1 cellular context compared by ENCODE assay signal in the genomic region with DNA sequence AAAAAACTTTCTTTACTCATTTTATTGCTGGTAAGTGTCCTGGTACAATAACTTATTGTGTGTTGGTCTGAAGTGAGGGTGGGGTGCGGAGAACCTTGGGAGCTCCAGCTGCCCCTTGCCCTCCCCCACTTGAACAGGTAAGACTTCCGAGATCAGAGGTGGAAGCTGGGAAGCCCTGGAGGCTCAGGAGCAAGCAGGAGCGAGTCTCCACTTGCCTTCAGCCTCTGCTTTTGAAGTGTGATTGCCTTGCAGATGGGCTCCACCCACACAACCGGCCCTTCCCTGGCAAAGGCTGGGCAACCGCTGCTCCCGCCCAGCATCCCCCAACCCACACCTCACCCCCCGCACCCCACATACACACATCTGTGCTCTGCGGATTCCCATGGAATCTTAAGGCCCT.
TF ChIP-seq lines count a peak whose summit lies in the region.

No MANE protein-coding gene starts in this region.

TF ChIP-seq in WTC11, 78 proteins besides CTCF, POLR2A, EP300 and RAD21 (continued from another document):
- TF ChIP-seq, protein P1, sequence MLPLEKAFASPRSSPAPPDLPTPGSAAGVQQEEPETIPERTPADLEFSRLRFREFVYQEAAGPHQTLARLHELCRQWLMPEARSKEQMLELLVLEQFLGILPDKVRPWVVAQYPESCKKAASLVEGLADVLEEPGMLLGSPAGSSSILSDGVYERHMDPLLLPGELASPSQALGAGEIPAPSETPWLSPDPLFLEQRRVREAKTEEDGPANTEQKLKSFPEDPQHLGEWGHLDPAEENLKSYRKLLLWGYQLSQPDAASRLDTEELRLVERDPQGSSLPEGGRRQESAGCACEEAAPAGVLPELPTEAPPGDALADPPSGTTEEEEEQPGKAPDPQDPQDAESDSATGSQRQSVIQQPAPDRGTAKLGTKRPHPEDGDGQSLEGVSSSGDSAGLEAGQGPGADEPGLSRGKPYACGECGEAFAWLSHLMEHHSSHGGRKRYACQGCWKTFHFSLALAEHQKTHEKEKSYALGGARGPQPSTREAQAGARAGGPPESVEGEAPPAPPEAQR (CRISPR knock-in tag; IDR thresholded peaks at IDR 0.05): no peak
- TF ChIP-seq RORB (CRISPR knock-in tag; IDR thresholded peaks at IDR 0.05) (no peak), SMAD3 (CRISPR knock-in tag; IDR thresholded peaks at IDR 0.05; ENCODE audit: borderline replicate concordance) (no peak), NFE2L1 (CRISPR knock-in tag; IDR thresholded peaks at IDR 0.05) (no peak), ETV6 (CRISPR knock-in tag; IDR thresholded peaks at IDR 0.05) (no peak), ZNF532 (CRISPR knock-in tag; IDR thresholded peaks at IDR 0.05; ENCODE audit: borderline replicate concordance) (no peak), CREM (CRISPR knock-in tag; IDR thresholded peaks at IDR 0.05) (no peak), ZNF396 (CRISPR knock-in tag; IDR thresholded peaks at IDR 0.05; ENCODE audit: borderline replicate concordance) (no peak), ARID4B (CRISPR knock-in tag; IDR thresholded peaks at IDR 0.05; ENCODE audit: borderline replicate concordance) (no peak), OVOL2 (CRISPR knock-in tag; IDR thresholded peaks at IDR 0.05; ENCODE audit: borderline replicate concordance) (no peak)
